In genomic region chr7:30548762-30549344, GRCh38 we compare ENCODE assay signal across 8 cellular contexts. TPM values are rescaled to one million over a fixed set of nuclear protein-coding genes. Genes with fewer than 3 reads are reported as not detected.
DNase-seq lines count a peak whose midpoint lies in the region; ATAC-seq and TF ChIP-seq lines count a peak whose summit lies in the region.

No MANE protein-coding gene starts in this region.

- no peak overlapping the region for H3K27ac ChIP-seq in CD4-positive, alpha-beta memory T cell (ENCODE audit: low read depth, low read length)
- H3K27ac ChIP-seq in SK-N-SH (ENCODE audit: low read depth in 2 of 2, low read length in 1 of 2), result peak overlapping the region in 1 of 2 experiments; percentile 35; a peak in 1 of 4 replicates
- peak overlapping the region; percentile 93 to 95 for H3K27ac ChIP-seq in breast epithelium

- no peaks in the 10 kb centered on the region for H3K9me2 ChIP-seq in SK-N-SH

- 21% methylated on average over 7 of the region's 7 CpGs for WGBS in SK-N-SH (ENCODE audit: low lambda C conversion rate)

- CTCF ChIA-PET in CD4-positive, alpha-beta memory T cell (lab: Charles Lee; ENCODE audit: partially characterized antibody), result interaction anchor here (0.9 to 7.8 kb wide), 11 partner anchors 10 to 273 kb away, joined by 3 to 99 read pairs (median 3); no protein-coding TSS in a partner anchor
- CTCF ChIA-PET in SK-N-SH (lab: Yijun Ruan, JAX), result interaction anchor here (0.6 to 11.4 kb wide), 30 partner anchors 8 to 422 kb away, joined by 3 to 294 read pairs (median 4); partner anchors contain the start of gene CRHR2

- H3K36me3 Mint-ChIP-seq in CD4-positive, alpha-beta memory T cell, result peaks cover 27 to 37% of the 10 kb centered on the region in 2 donors

- peak; percentile 79 for TF ChIP-seq RAD21 in SK-N-SH (IDR thresholded peaks at IDR 0.05; ENCODE audit: low read length)

- H3K27me3 Mint-ChIP-seq in CD4-positive, alpha-beta memory T cell, result no peaks in the 10 kb centered on the region

- no peaks in the 10 kb centered on the region for H4K20me1 ChIP-seq in SK-N-SH (ENCODE audit: insufficient read depth)

- H3K79me2 ChIP-seq in SK-N-SH (ENCODE audit: insufficient read depth), result no peaks in the 10 kb centered on the region

- H3K4me1 Mint-ChIP-seq in CD4-positive, alpha-beta memory T cell, result peaks cover 0 to 2% (median under 1%) of the 10 kb centered on the region in 4 donors

- TF ChIP-seq EP300 in SK-N-SH (IDR thresholded peaks at IDR 0.05; ENCODE audit: borderline replicate concordance in 1 of 2, low read depth in 1 of 2, low read length in 1 of 2), result no peak

- H3K27ac Mint-ChIP-seq in CD4-positive, alpha-beta memory T cell, result peak overlapping the region in 2 of 7 donors; percentile 16 to 61

- no peaks in the 10 kb centered on the region for H3K36me3 ChIP-seq in CD4-positive, alpha-beta memory T cell (ENCODE audit: insufficient read depth, low read length)
- H3K36me3 ChIP-seq in SK-N-SH (replicated peaks in 1 of 2; ENCODE audit: control insufficient read depth in 1 of 2, insufficient read depth in 2 of 2, low read length in 1 of 2) (no peaks in the 10 kb centered on the region), breast epithelium (no peaks in the 10 kb centered on the region)

- H3K4me2 ChIP-seq in SK-N-SH, result no peak overlapping the region

- peaks cover 4% of the 10 kb centered on the region for H3F3A ChIP-seq in SK-N-SH (replicated peaks; ENCODE audit: insufficient read depth)

- H3K27me3 ChIP-seq in CD4-positive, alpha-beta memory T cell (ENCODE audit: insufficient read depth, low read length), result no peaks in the 10 kb centered on the region
- no peaks in the 10 kb centered on the region for H3K27me3 ChIP-seq in SK-N-SH (ENCODE audit: insufficient read depth)
- H3K27me3 ChIP-seq in breast epithelium, result no peaks in the 10 kb centered on the region

- H3K9me3 Mint-ChIP-seq in CD4-positive, alpha-beta memory T cell, result no peaks in the 10 kb centered on the region

- no peaks in the 10 kb centered on the region for H3K9me3 ChIP-seq in CD4-positive, alpha-beta memory T cell (ENCODE audit: control insufficient read depth in 1 of 2, low read length in 2 of 2)
- H3K9me3 ChIP-seq in SK-N-SH (no peaks in the 10 kb centered on the region), breast epithelium (no peaks in the 10 kb centered on the region)

- POLR2A ChIA-PET in CD4-positive, alpha-beta memory T cell (lab: Charles Lee; ENCODE audit: partially characterized antibody), result no interaction called here
- POLR2A ChIA-PET in SK-N-SH (lab: Yijun Ruan, JAX), result no interaction called here

- TF ChIP-seq POLR2A in breast epithelium (IDR thresholded peaks at IDR 0.05), result no peak

- intact Hi-C loops in CD4-positive, alpha-beta memory T cell (cut with micrococcal nuclease), result loop anchor here (1.0 kb wide), 1 partner anchor 191 kb away; no protein-coding TSS in a partner anchor
- intact Hi-C loops in breast epithelium (cut with DNase I; ENCODE audit: low total_unique reads), result no loop called here

- ATAC-seq in GM18867 (IDR thresholded peaks at IDR 0.05; ENCODE audit: unreplicated experiment), result no peak

- H3K4me3 ChIP-seq in CD4-positive, alpha-beta memory T cell (ENCODE audit: low read length in 2 of 2), result no peak overlapping the region
- peak overlapping the region in 1 of 2 experiments; percentile 1; a peak in 1 of 4 replicates for H3K4me3 ChIP-seq in SK-N-SH (ENCODE audit: low read depth in 2 of 2, low read length in 1 of 2)
- H3K4me3 ChIP-seq in breast epithelium, result no peak overlapping the region

- DNase-seq in CD4-positive, alpha-beta memory T cell, result peak in 3 of 5 donors; percentile 20 to 24 (median 21)
- peak; percentile 44 for DNase-seq in GM20000 (ENCODE audit: low spot score)
- DNase-seq in MV-4-11 (lab: John Stamatoyannopoulos, UW), result peak; percentile 32
- DNase-seq in SK-N-SH, result peak; percentile 77
- DNase-seq in breast epithelium (ENCODE audit: low spot score in 2 of 2), result peak; percentile 70 to 73
- peak; percentile 90 for DNase-seq in iPS-NIHi11 (ENCODE audit: low spot score)
- peak; percentile 22 for DNase-seq in stimulated activated CD4-positive, alpha-beta T cell treated with anti-CD3 and anti-CD28 coated beads, Interleukin-12 subunit alpha, Interleukin-12 subunit beta, amount 100 ng/mL, for 4 hours

- H2AFZ ChIP-seq in SK-N-SH (ENCODE audit: low read depth), result no peak overlapping the region

- H3K4me3 Mint-ChIP-seq in CD4-positive, alpha-beta memory T cell, result no peak overlapping the region

- no peak overlapping the region for H3K9ac ChIP-seq in SK-N-SH

- H3K4me1 ChIP-seq in CD4-positive, alpha-beta memory T cell (ENCODE audit: insufficient read depth, low read length), result no peaks in the 10 kb centered on the region
- H3K4me1 ChIP-seq in SK-N-SH (ENCODE audit: control insufficient read depth in 1 of 2, insufficient read depth in 2 of 2, low read depth in 1 of 2, low read length in 1 of 2) (peaks cover 5 to 18% of the 10 kb centered on the region in 2 experiments; a peak in 3 of 4 replicates), breast epithelium (peaks cover 0 to 13% of the 10 kb centered on the region in 2 donors)

- peak; percentile 75 for TF ChIP-seq CTCF in GM20000 (IDR thresholded peaks at IDR 0.05; ENCODE audit: extremely low read depth, missing control alignments)
- peak; percentile 96 for TF ChIP-seq CTCF in SK-N-SH (IDR thresholded peaks at IDR 0.05)
- peak; percentile 85 to 95 (median 89) for TF ChIP-seq CTCF in breast epithelium (IDR thresholded peaks at IDR 0.05)

TF ChIP-seq in SK-N-SH, 30 proteins besides CTCF, POLR2A, EP300 and RAD21:
- TF ChIP-seq EZH2phosphoT487 (IDR thresholded peaks at IDR 0.05; ENCODE audit: borderline replicate concordance, low read depth) (no peak), SIN3A (IDR thresholded peaks at IDR 0.05; ENCODE audit: borderline replicate concordance, low read depth, low read length) (no peak), SMC3 (IDR thresholded peaks at IDR 0.05; ENCODE audit: low read depth, low read length) (peak; percentile 92), FOXM1 (IDR thresholded peaks at IDR 0.05; ENCODE audit: low read depth) (no peak)
- TF ChIP-seq, protein P1, sequence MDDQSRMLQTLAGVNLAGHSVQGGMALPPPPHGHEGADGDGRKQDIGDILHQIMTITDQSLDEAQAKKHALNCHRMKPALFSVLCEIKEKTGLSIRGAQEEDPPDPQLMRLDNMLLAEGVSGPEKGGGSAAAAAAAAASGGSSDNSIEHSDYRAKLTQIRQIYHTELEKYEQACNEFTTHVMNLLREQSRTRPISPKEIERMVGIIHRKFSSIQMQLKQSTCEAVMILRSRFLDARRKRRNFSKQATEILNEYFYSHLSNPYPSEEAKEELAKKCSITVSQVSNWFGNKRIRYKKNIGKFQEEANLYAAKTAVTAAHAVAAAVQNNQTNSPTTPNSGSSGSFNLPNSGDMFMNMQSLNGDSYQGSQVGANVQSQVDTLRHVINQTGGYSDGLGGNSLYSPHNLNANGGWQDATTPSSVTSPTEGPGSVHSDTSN (IDR thresholded peaks at IDR 0.05), result no peak
- TF ChIP-seq, protein P2, sequence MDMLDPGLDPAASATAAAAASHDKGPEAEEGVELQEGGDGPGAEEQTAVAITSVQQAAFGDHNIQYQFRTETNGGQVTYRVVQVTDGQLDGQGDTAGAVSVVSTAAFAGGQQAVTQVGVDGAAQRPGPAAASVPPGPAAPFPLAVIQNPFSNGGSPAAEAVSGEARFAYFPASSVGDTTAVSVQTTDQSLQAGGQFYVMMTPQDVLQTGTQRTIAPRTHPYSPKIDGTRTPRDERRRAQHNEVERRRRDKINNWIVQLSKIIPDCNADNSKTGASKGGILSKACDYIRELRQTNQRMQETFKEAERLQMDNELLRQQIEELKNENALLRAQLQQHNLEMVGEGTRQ (IDR thresholded peaks at IDR 0.05; ENCODE audit: borderline replicate concordance, low read depth, low read length), result 0 out of 2 replicates have a peak, but pooled peaks have one; percentile 6

RNA-seq across cellular contexts. Expression of gene GGCT, which starts 44.2 kb away (rescaled TPM):
- total RNA-seq in CD4-positive, alpha-beta memory T cell, result 10 to 100 TPM; 11.0 to 11.9 TPM
- polyA plus RNA-seq in CD4-positive, alpha-beta memory T cell, result 10 to 100 TPM; 19.7 to 23.2 TPM
- polyA plus RNA-seq in SK-N-SH (2012; rRNA removed), result 20.8 and 21.8 TPM in 2 replicates
- polyA plus RNA-seq in SK-N-SH (2012; cell fraction: cytosol; rRNA removed), result 30.8 and 39.4 TPM in 2 replicates
- polyA plus RNA-seq in SK-N-SH (2012; cell fraction: nucleus; rRNA removed), result 10.2 and 10.5 TPM in 2 replicates
- 10 to 100 TPM; 25.3 to 59.6 (median 44.6) TPM for total RNA-seq in breast epithelium

RNA-seq across cellular contexts. Expression of gene GARS1, which starts 45.8 kb away (rescaled TPM):
- total RNA-seq in CD4-positive, alpha-beta memory T cell, result 100 to 1,000 TPM in 1 of 2 experiments, 10 to 100 TPM in 1; 79.8 to 101 TPM
- polyA plus RNA-seq in CD4-positive, alpha-beta memory T cell, result 10 to 100 TPM; 74.5 to 80.7 TPM
- 301 and 344 TPM in 2 replicates for polyA plus RNA-seq in SK-N-SH (2012; rRNA removed)
- polyA plus RNA-seq in SK-N-SH (2012; cell fraction: cytosol; rRNA removed), result 227 and 241 TPM in 2 replicates
- polyA plus RNA-seq in SK-N-SH (2012; cell fraction: nucleus; rRNA removed), result 341 and 449 TPM in 2 replicates
- total RNA-seq in breast epithelium, result 10 to 100 TPM; 50.9 to 66.9 (median 56.8) TPM

Comparison
In these comparisons a context has a peak if more than half of its experiments do, and no peak if none do; other contexts are left out.
1. DNase-seq: peak in every context shown above with its lines; median percentile 90 in iPS-NIHi11; 77 in SK-N-SH; 72 in breast epithelium; 44 in GM20000; 32 in MV-4-11; 22 in stimulated activated CD4-positive, alpha-beta T cell treated with anti-CD3 and anti-CD28 coated beads, Interleukin-12 subunit alpha, Interleukin-12 subunit beta, amount 100 ng/mL, for 4 hours; 21 in CD4-positive, alpha-beta memory T cell.